In genomic region chr6:131923356-131923755, GRCh38 we compare ENCODE assay signal across 9 cellular contexts.
DNase-seq lines count a peak whose midpoint lies in the region; ATAC-seq and TF ChIP-seq lines count a peak whose summit lies in the region.
"Had no signal": no experiment of that assay in that cellular context is flagged by ENCODE, and none has a peak within 500 bp of the region (broad histone marks: within the 10 kb centered on the region; RNA-seq: fewer than 3 reads in every experiment).

No MANE protein-coding gene starts in this region.

- peaks cover 8% of the 10 kb centered on the region for H3K27me3 Mint-ChIP-seq in activated naive CD8-positive, alpha-beta T cell treated with anti-CD3 and anti-CD28 coated beads, Interleukin-2, amount 50 U/mL, for 24 hours

- H3K4me3 Mint-ChIP-seq in activated naive CD8-positive, alpha-beta T cell treated with anti-CD3 and anti-CD28 coated beads, Interleukin-2, amount 50 U/mL, for 24 hours, result no peak overlapping the region
- H3K4me3 Mint-ChIP-seq: dendritic cell treated with granulocyte-macrophage colony-stimulating factor and Interleukin-4, amounts not matched to agents 40 ng/mL and 50 ng/mL, for 4 days had no signal

- no peaks in the 10 kb centered on the region for H3K4me1 Mint-ChIP-seq in activated naive CD8-positive, alpha-beta T cell treated with anti-CD3 and anti-CD28 coated beads, Interleukin-2, amount 50 U/mL, for 24 hours

- DNase-seq in activated CD4-positive, alpha-beta T cell treated with anti-CD3 and anti-CD28 coated beads for 48 hours, result peak; percentile 66
- no peak for DNase-seq in activated CD4-positive, alpha-beta T cell treated with anti-CD3 and anti-CD28 coated beads for 4 hours
- DNase-seq in HFF-Myc (ENCODE audit: extremely low read depth, low read depth) (peak; percentile 72), NCI-H226 (peak; percentile 52), islet precursor cell (peak; percentile 82), superior temporal gyrus (ENCODE audit: extremely low spot score) (peak; percentile 64), NCI-H510A (lab: John Stamatoyannopoulos, UW) (no peak)
- peak; percentile 51 for DNase-seq in activated naive CD8-positive, alpha-beta T cell treated with anti-CD3 and anti-CD28 coated beads, Interleukin-2, amount 50 U/mL, for 24 hours

- no peak overlapping the region for H3K4me3 ChIP-seq in HFF-Myc (replicated peaks; ENCODE audit: low read depth, low read length)

- no peak overlapping the region for H3K27ac Mint-ChIP-seq in activated naive CD8-positive, alpha-beta T cell treated with anti-CD3 and anti-CD28 coated beads, Interleukin-2, amount 50 U/mL, for 24 hours
- H3K27ac Mint-ChIP-seq: dendritic cell treated with granulocyte-macrophage colony-stimulating factor and Interleukin-4, amounts not matched to agents 40 ng/mL and 50 ng/mL, for 4 days had no signal

- ATAC-seq in activated naive CD8-positive, alpha-beta T cell treated with anti-CD3 and anti-CD28 coated beads, Interleukin-2, amount 50 U/mL, for 24 hours, result no peak

- TF ChIP-seq CTCF in HFF-Myc (IDR thresholded peaks at IDR 0.05; ENCODE audit: low read depth, low read length, missing control alignments), result peak; percentile 78

- peaks cover 13% of the 10 kb centered on the region for H3K9me3 Mint-ChIP-seq in activated naive CD8-positive, alpha-beta T cell treated with anti-CD3 and anti-CD28 coated beads, Interleukin-2, amount 50 U/mL, for 24 hours

- no peaks in the 10 kb centered on the region for H3K36me3 Mint-ChIP-seq in activated naive CD8-positive, alpha-beta T cell treated with anti-CD3 and anti-CD28 coated beads, Interleukin-2, amount 50 U/mL, for 24 hours (ENCODE audit: low read depth)

Comparison
In these comparisons a context has a peak if more than half of its experiments do, and no peak if none do; other contexts are left out.
1. DNase-seq: peak in activated CD4-positive, alpha-beta T cell treated with anti-CD3 and anti-CD28 coated beads for 48 hours (single experiment), HFF-Myc (single experiment), NCI-H226 (single experiment), activated naive CD8-positive, alpha-beta T cell treated with anti-CD3 and anti-CD28 coated beads, Interleukin-2, amount 50 U/mL, for 24 hours (single experiment), islet precursor cell (single experiment) and superior temporal gyrus (single experiment); none in activated CD4-positive, alpha-beta T cell treated with anti-CD3 and anti-CD28 coated beads for 4 hours (0 of 2) and NCI-H510A (single experiment).